ENCODE assay signal across 12 cellular contexts in the genomic region with DNA sequence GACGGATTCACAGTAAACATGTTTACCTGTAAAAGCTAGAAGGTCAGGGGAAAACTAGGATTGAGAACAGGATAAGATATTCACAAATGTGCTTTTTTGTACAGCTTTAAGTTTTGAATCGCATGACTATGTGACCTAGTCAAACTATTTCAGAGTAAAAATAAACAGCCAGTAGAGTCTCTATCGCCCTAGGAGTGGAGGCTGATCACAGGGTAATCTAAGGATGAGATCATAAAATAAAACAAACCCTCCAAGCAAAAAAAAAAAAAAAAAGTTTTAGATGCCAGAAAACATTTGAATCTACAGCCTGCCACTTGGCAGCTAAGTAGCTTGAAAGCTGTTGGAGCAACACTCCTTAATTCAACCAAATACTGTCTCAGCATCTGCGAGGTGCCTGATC.
"Had no signal": no experiment of that assay in that cellular context is flagged by ENCODE, and none has a peak within 500 bp of the region (broad histone marks: within the 10 kb centered on the region; RNA-seq: fewer than 3 reads in every experiment).

No MANE protein-coding gene starts in this region.

- H3K27me3 Mint-ChIP-seq: activated CD8-positive, alpha-beta memory T cell treated with anti-CD3 and anti-CD28 coated beads, Interleukin-2, amount 10 ng/mL, durations not matched to agents 7 days and 5 days; activated naive CD8-positive, alpha-beta T cell; activated T-cell treated with anti-CD3 and anti-CD28 coated beads, Interleukin-2, amount 50 U/mL, for 24 hours had no signal

- H3K9me3 ChIP-seq: testis had no signal

- DNase-seq: activated CD8-positive, alpha-beta memory T cell treated with anti-CD3 and anti-CD28 coated beads, Interleukin-2, amount 10 ng/mL, durations not matched to agents 7 days and 5 days; activated effector memory CD4-positive, alpha-beta T cell treated with anti-CD3 and anti-CD28 coated beads, Interleukin-2, amount 50 U/mL, for 16 hours; activated T-cell treated with anti-CD3 and anti-CD28 coated beads, Interleukin-2, amount 50 U/mL, for 24 hours; hippocampal formation; stimulated activated CD4-positive, alpha-beta T cell treated with anti-CD3 and anti-CD28 coated beads, Interleukin-4, amount 100 ng/mL, for 1 hour; stimulated activated CD8-positive, alpha-beta memory T cell treated with anti-CD3 and anti-CD28 coated beads, Interleukin-4, amount 100 ng/mL, for 48 hours; stimulated activated naive CD8-positive, alpha-beta T cell treated with anti-CD3 and anti-CD28 coated beads, Interleukin-15, Interleukin-2, amounts not matched to agents 100 U/mL and 50 U/mL, for 24 hours; testis had no signal

- H3K27ac ChIP-seq: gastroesophageal sphincter, testis had no signal

- H3K4me1 Mint-ChIP-seq: activated CD8-positive, alpha-beta memory T cell treated with anti-CD3 and anti-CD28 coated beads, Interleukin-2, amount 10 ng/mL, durations not matched to agents 7 days and 5 days; neural crest cell had no signal

- H3K4me3 Mint-ChIP-seq: activated CD8-positive, alpha-beta memory T cell treated with anti-CD3 and anti-CD28 coated beads, Interleukin-2, amount 10 ng/mL, durations not matched to agents 7 days and 5 days; activated naive CD8-positive, alpha-beta T cell; activated T-cell treated with anti-CD3 and anti-CD28 coated beads, Interleukin-2, amount 50 U/mL, for 24 hours; neural crest cell had no signal

- H3K27me3 ChIP-seq: gastroesophageal sphincter, testis had no signal

- H3K4me1 ChIP-seq: gastroesophageal sphincter had no signal

- H3K27ac Mint-ChIP-seq: activated CD8-positive, alpha-beta memory T cell treated with anti-CD3 and anti-CD28 coated beads, Interleukin-2, amount 10 ng/mL, durations not matched to agents 7 days and 5 days; activated naive CD8-positive, alpha-beta T cell; activated T-cell treated with anti-CD3 and anti-CD28 coated beads, Interleukin-2, amount 50 U/mL, for 24 hours had no signal

- ATAC-seq: activated CD4-positive, CD25-positive, alpha-beta regulatory T cell treated with anti-CD3 and anti-CD28 coated beads, Interleukin-2, amount 50 U/mL, for 24 hours; activated CD8-positive, alpha-beta memory T cell treated with anti-CD3 and anti-CD28 coated beads, Interleukin-2, amount 10 ng/mL, durations not matched to agents 7 days and 5 days; gastroesophageal sphincter; stimulated activated naive CD8-positive, alpha-beta T cell treated with anti-CD3 and anti-CD28 coated beads, Interleukin-15, Interleukin-2, amounts not matched to agents 100 U/mL and 50 U/mL, for 24 hours had no signal

- H3K4me3 ChIP-seq: gastroesophageal sphincter, testis had no signal
